ENCODE assay signal across 10 cellular contexts in the genomic region with DNA sequence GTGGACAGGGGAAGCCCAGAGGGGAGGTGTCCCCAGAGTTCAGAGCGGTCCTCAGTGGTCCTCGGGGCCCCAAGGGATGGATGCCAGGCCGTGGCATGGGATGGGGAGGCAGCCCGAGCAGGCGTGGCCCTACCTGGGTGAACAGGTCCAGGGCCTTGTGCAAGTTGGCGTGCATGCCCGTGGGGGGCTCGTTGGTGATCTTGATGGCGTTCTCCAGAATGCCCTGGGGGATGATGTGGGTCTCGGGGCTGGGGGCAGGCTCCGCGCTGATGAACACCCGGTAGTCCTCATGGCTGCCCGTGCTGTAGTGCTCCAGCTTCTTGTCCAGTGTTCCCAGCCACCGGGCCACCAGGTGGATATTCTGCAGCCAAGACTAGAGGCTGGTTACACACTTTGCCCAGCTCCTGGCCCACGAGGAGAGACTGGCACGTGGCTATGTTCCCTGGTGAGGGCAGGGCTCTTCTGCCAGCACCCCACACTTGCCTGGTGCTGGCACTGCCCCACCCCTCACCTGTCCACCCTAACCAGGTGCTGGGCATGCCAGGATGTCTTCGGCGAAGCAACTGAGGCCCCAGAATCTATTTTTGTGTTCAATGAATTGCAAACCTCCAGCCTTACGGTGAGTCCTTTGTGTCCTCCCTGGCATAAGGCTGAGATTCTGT.
"Had no signal": no experiment of that assay in that cellular context is flagged by ENCODE, and none has a peak within 500 bp of the region (broad histone marks: within the 10 kb centered on the region; RNA-seq: fewer than 3 reads in every experiment).

No MANE protein-coding gene starts in this region.

- H3K4me1 ChIP-seq: colonic mucosa, foreskin keratinocyte had no signal

- H3K27me3 Mint-ChIP-seq: activated T-helper 17 cell treated with anti-CD3 and anti-CD28 coated beads, Interleukin-2, amount 50 U/mL, for 72 hours had no signal

- H3K9me3 Mint-ChIP-seq: activated naive CD4-positive, alpha-beta T cell treated with anti-CD3 and anti-CD28 coated beads for 36 hours; activated T-helper 17 cell treated with anti-CD3 and anti-CD28 coated beads, Interleukin-2, amount 50 U/mL, for 72 hours; T-helper 1 cell treated with Interleukin-12 subunit alpha and Interleukin-12 subunit beta and Interleukin-4 antibody, amounts not matched to agents 30 μg/mL and 1 μg/mL, for 36 hours had no signal

- H3K27ac ChIP-seq: colonic mucosa, foreskin keratinocyte had no signal

- H3K4me3 Mint-ChIP-seq: activated naive CD4-positive, alpha-beta T cell treated with anti-CD3 and anti-CD28 coated beads for 36 hours; activated T-helper 17 cell treated with anti-CD3 and anti-CD28 coated beads, Interleukin-2, amount 50 U/mL, for 72 hours; T-helper 1 cell treated with Interleukin-12 subunit alpha and Interleukin-12 subunit beta and Interleukin-4 antibody, amounts not matched to agents 30 μg/mL and 1 μg/mL, for 36 hours had no signal

- ATAC-seq: foreskin keratinocyte, left ventricle myocardium superior had no signal

- H3K4me1 Mint-ChIP-seq: activated T-helper 17 cell treated with anti-CD3 and anti-CD28 coated beads, Interleukin-2, amount 50 U/mL, for 72 hours had no signal

- H3K9me3 ChIP-seq: colonic mucosa had no signal

- DNase-seq: activated CD4-positive, CD25-positive, alpha-beta regulatory T cell; activated naive CD4-positive, alpha-beta T cell treated with anti-CD3 and anti-CD28 coated beads for 36 hours; colonic mucosa; foreskin keratinocyte; head of caudate nucleus; left ventricle myocardium superior; mesendoderm; small intestine had no signal

- H3K27ac Mint-ChIP-seq: activated naive CD4-positive, alpha-beta T cell treated with anti-CD3 and anti-CD28 coated beads for 36 hours; activated T-helper 17 cell treated with anti-CD3 and anti-CD28 coated beads, Interleukin-2, amount 50 U/mL, for 72 hours; T-helper 1 cell treated with Interleukin-12 subunit alpha and Interleukin-12 subunit beta and Interleukin-4 antibody, amounts not matched to agents 30 μg/mL and 1 μg/mL, for 36 hours had no signal

- H3K4me3 ChIP-seq: colonic mucosa had no signal

- H3K36me3 ChIP-seq: colonic mucosa had no signal

- H3K27me3 ChIP-seq: colonic mucosa had no signal
